1 cellular context compared by ENCODE assay signal in genomic region chr14:101968186-101968585, GRCh38.
TF ChIP-seq lines count a peak whose summit lies in the region.

No MANE protein-coding gene starts in this region.

TF ChIP-seq in A549, 52 proteins besides CTCF, POLR2A, EP300 and RAD21 (continued from another document):
- no peak for TF ChIP-seq USF2 (IDR thresholded peaks at IDR 0.05)
- TF ChIP-seq TP53 (CRISPR knock-in tag; IDR thresholded peaks at IDR 0.05), result no peak
- no peak for TF ChIP-seq ELK1 (IDR thresholded peaks at IDR 0.05; ENCODE audit: low read depth, low read length)
- TF ChIP-seq CEBPB (IDR thresholded peaks at IDR 0.05), result no peak
- no peak for TF ChIP-seq TFCP2L1 (CRISPR knock-in tag; IDR thresholded peaks at IDR 0.05)
- TF ChIP-seq JUNB (IDR thresholded peaks at IDR 0.05), result no peak
- no peak for TF ChIP-seq CHD2 (IDR thresholded peaks at IDR 0.05; ENCODE audit: low read length, partially characterized antibody)
- no peak for TF ChIP-seq KDM5A (IDR thresholded peaks at IDR 0.05)
- no peak for TF ChIP-seq ZNF302 (CRISPR knock-in tag; IDR thresholded peaks at IDR 0.05)
